8 cellular contexts compared by ENCODE assay signal in genomic region chr20:42530855-42531674, GRCh38.
A peak's percentile ranks its signal among the peaks of the same experiment; 100 is the strongest.
DNase-seq lines count a peak whose midpoint lies in the region; ATAC-seq and TF ChIP-seq lines count a peak whose summit lies in the region.
"Had no signal": no experiment of that assay in that cellular context is flagged by ENCODE, and none has a peak within 500 bp of the region (broad histone marks: within the 10 kb centered on the region; RNA-seq: fewer than 3 reads in every experiment).

No MANE protein-coding gene starts in this region.

- peak; percentile 70 to 82 for TF ChIP-seq RAD21 in liver (IDR thresholded peaks at IDR 0.05)

- 52% methylated on average over 10 of the region's 10 CpGs for WGBS in liver

- H3K27me3 Mint-ChIP-seq in immature natural killer cell (ENCODE audit: low read depth in 3 of 3): peaks cover 0 to 9% (median 0%) of the 10 kb centered on the region in 3 donors

- H3K4me3 Mint-ChIP-seq in immature natural killer cell: no peak overlapping the region

- no peaks in the 10 kb centered on the region for H3K9me3 ChIP-seq in liver (ENCODE audit: control insufficient read depth in 4 of 4, low read length in 3 of 4)

- no peak for DNase-seq in GM06990 (ENCODE audit: extremely low read depth, insufficient read length)
- DNase-seq in M059J (ENCODE audit: low read depth): peak; percentile 29
- no peak for DNase-seq in GM19240 (ENCODE audit: insufficient read length, low spot score)
- no peak for DNase-seq in immature natural killer cell
- DNase-seq: left cardiac atrium had no signal

- no peak for ATAC-seq in HG03520 (IDR thresholded peaks at IDR 0.05; ENCODE audit: unreplicated experiment)

- no peaks in the 10 kb centered on the region for H3K36me3 Mint-ChIP-seq in immature natural killer cell

- peaks cover 0 to 5% of the 10 kb centered on the region in 2 donors for H3K4me1 Mint-ChIP-seq in immature natural killer cell

- TF ChIP-seq CTCF in GM06990 (IDR thresholded peaks at IDR 0.05; ENCODE audit: insufficient read depth, low read length, poor library complexity, severe bottlenecking) (peak; percentile 68), VCaP (conservative IDR thresholded peaks at IDR 0.05) (peak; percentile 89), liver (IDR thresholded peaks at IDR 0.05; ENCODE audit: low read depth, low read length, missing input control) (peak; percentile 72)

- H3K4me3 ChIP-seq in GM06990 (replicated peaks; ENCODE audit: low read depth, low read length) (no peak overlapping the region), liver (ENCODE audit: low read depth in 1 of 3, low read length in 3 of 3) (no peak overlapping the region)

- H3K36me3 ChIP-seq in GM06990 (ENCODE audit: control insufficient read depth, insufficient read depth, low read length): no peaks in the 10 kb centered on the region
- no peaks in the 10 kb centered on the region for H3K36me3 ChIP-seq in liver (ENCODE audit: control insufficient read depth in 4 of 4, insufficient read depth in 3 of 4, low read depth in 1 of 4, low read length in 3 of 4)

- H3K27ac Mint-ChIP-seq in immature natural killer cell: no peak overlapping the region

- H3K27me3 ChIP-seq in GM06990 (replicated peaks; ENCODE audit: control insufficient read depth, insufficient read depth, low read length) (no peaks in the 10 kb centered on the region; the same call in 1 of the 2 replicates), liver (ENCODE audit: control insufficient read depth in 4 of 4, insufficient read depth in 4 of 4, low read length in 3 of 4) (peaks cover 0 to 2% (median 0%) of the 10 kb centered on the region in 4 donors)

- H3K4me1 ChIP-seq in liver (ENCODE audit: control insufficient read depth in 4 of 4, insufficient read depth in 4 of 4, low read length in 3 of 4): peaks cover 0 to 3% (median 0%) of the 10 kb centered on the region in 4 donors

- no peak overlapping the region for H3K9ac ChIP-seq in liver (ENCODE audit: low read depth in 1 of 2, low read length in 2 of 2)

- peaks cover 0 to 11% (median 2%) of the 10 kb centered on the region in 6 donors for H3K9me3 Mint-ChIP-seq in immature natural killer cell

- no peak overlapping the region for H3K27ac ChIP-seq in VCaP
- H3K27ac ChIP-seq in liver (ENCODE audit: low read depth in 1 of 2, low read length in 2 of 2): no peak overlapping the region

TF ChIP-seq in liver, 16 proteins besides CTCF, POLR2A, EP300 and RAD21:
- no peak for TF ChIP-seq TAF1 (conservative IDR thresholded peaks at IDR 0.05)
- no peak for TF ChIP-seq ZBTB33 (IDR thresholded peaks at IDR 0.05)
- TF ChIP-seq GABPA (IDR thresholded peaks at IDR 0.05 in 1 of 2, conservative IDR thresholded peaks at IDR 0.05 in 1 of 2): no peak
- no peak for TF ChIP-seq REST (IDR thresholded peaks at IDR 0.05)
- TF ChIP-seq HNF4A (conservative IDR thresholded peaks at IDR 0.05): no peak
- TF ChIP-seq SP1 (IDR thresholded peaks at IDR 0.05): no peak
- no peak for TF ChIP-seq EGR1 (IDR thresholded peaks at IDR 0.05; ENCODE audit: low read depth in 2 of 2)
- no peak for TF ChIP-seq YY1 (IDR thresholded peaks at IDR 0.05)
- TF ChIP-seq FOXA1 (IDR thresholded peaks at IDR 0.05): no peak
- no peak for TF ChIP-seq NR2F2 (IDR thresholded peaks at IDR 0.05)
- no peak for TF ChIP-seq JUND (IDR thresholded peaks at IDR 0.05)
- no peak for TF ChIP-seq MAX (IDR thresholded peaks at IDR 0.05)
- no peak for TF ChIP-seq HNF4G (IDR thresholded peaks at IDR 0.05)
